ENCODE assay signal across 1 cellular context in genomic region chr1:14952626-14953314, GRCh38.
TF ChIP-seq lines count a peak whose summit lies in the region.

No MANE protein-coding gene starts in this region.

TF ChIP-seq in HepG2, 621 proteins besides CTCF, POLR2A, EP300 and RAD21 (continued from another document and continues in another):
- TF ChIP-seq RNF2 (conservative IDR thresholded peaks at IDR 0.05; ENCODE audit: low read depth) (no peak; the same call in 1 of the 2 replicates), ZNF335 (CRISPR knock-in tag; IDR thresholded peaks at IDR 0.05) (no peak), ZNF441 (CRISPR knock-in tag; IDR thresholded peaks at IDR 0.05; ENCODE audit: borderline replicate concordance) (peak; percentile 94), PHB2 (IDR thresholded peaks at IDR 0.05; ENCODE audit: partially characterized antibody) (no peak), GZF1 (CRISPR knock-in tag; IDR thresholded peaks at IDR 0.05) (no peak), ZNF720 (CRISPR knock-in tag; IDR thresholded peaks at IDR 0.05) (no peak), ZNF180 (CRISPR knock-in tag; IDR thresholded peaks at IDR 0.05; ENCODE audit: borderline replicate concordance, low read depth) (no peak), SCMH1 (CRISPR knock-in tag; IDR thresholded peaks at IDR 0.05; ENCODE audit: borderline replicate concordance) (no peak), RFX3 (CRISPR knock-in tag; IDR thresholded peaks at IDR 0.05) (peak; percentile 40; the same call in 1 of the 2 replicates), HNF1B (CRISPR knock-in tag; IDR thresholded peaks at IDR 0.05) (peak; percentile 93), ZNF746 (CRISPR knock-in tag; IDR thresholded peaks at IDR 0.05) (peak; percentile 78; the same call in 1 of the 2 replicates), CREB3 (CRISPR knock-in tag; IDR thresholded peaks at IDR 0.05) (peak; percentile 75; the same call in 1 of the 2 replicates), MED1 (CRISPR knock-in tag; IDR thresholded peaks at IDR 0.05) (peak; percentile 99), HOXA3 (CRISPR knock-in tag; IDR thresholded peaks at IDR 0.05) (peak; percentile 93), ZNF557 (CRISPR knock-in tag; IDR thresholded peaks at IDR 0.05) (no peak), ZNF784 (CRISPR knock-in tag; IDR thresholded peaks at IDR 0.05; ENCODE audit: borderline replicate concordance) (peak; percentile 80; the same call in 1 of the 2 replicates), FUBP1 (CRISPR knock-in tag; IDR thresholded peaks at IDR 0.05; ENCODE audit: borderline replicate concordance) (no peak), HMGXB3 (CRISPR knock-in tag; IDR thresholded peaks at IDR 0.05; ENCODE audit: borderline replicate concordance) (no peak), CREB1 (IDR thresholded peaks at IDR 0.05) (no peak), CREB1 (CRISPR knock-in tag; IDR thresholded peaks at IDR 0.05) (peak; percentile 80), CERS6 (CRISPR knock-in tag; IDR thresholded peaks at IDR 0.05) (no peak), ARHGAP35 (CRISPR knock-in tag; IDR thresholded peaks at IDR 0.05; ENCODE audit: borderline replicate concordance) (no peak), MIXL1 (CRISPR knock-in tag; IDR thresholded peaks at IDR 0.05) (peak; percentile 83), ARID4A (CRISPR knock-in tag; IDR thresholded peaks at IDR 0.05; ENCODE audit: borderline replicate concordance) (peak; percentile 56; the same call in 1 of the 2 replicates), ZNF878 (CRISPR knock-in tag; IDR thresholded peaks at IDR 0.05) (peak; percentile 60; the same call in 1 of the 2 replicates), ZNF788 (CRISPR knock-in tag; IDR thresholded peaks at IDR 0.05; ENCODE audit: borderline replicate concordance) (peak; percentile 78; the same call in 1 of the 2 replicates), ZNF775 (CRISPR knock-in tag; IDR thresholded peaks at IDR 0.05; ENCODE audit: borderline replicate concordance) (no peak), ZNF205 (CRISPR knock-in tag; IDR thresholded peaks at IDR 0.05) (peak; percentile 67; the same call in 1 of the 2 replicates), REST (IDR thresholded peaks at IDR 0.05; ENCODE audit: borderline replicate concordance in 1 of 2, low read depth in 1 of 2, low read length in 2 of 2) (peak in 1 of 2 experiments; percentile 4; a peak in 1 of 4 replicates), ZBTB26 (CRISPR knock-in tag; IDR thresholded peaks at IDR 0.05; ENCODE audit: borderline replicate concordance) (peak; percentile 93; the same call in 1 of the 2 replicates), MAX (IDR thresholded peaks at IDR 0.05) (peak; percentile 82), ATM (IDR thresholded peaks at IDR 0.05; ENCODE audit: borderline replicate concordance) (no peak), NFE2L2 (IDR thresholded peaks at IDR 0.05; ENCODE audit: low read length) (no peak), TCF7 (IDR thresholded peaks at IDR 0.05; ENCODE audit: low read depth) (peak; percentile 93), ZNF607 (CRISPR knock-in tag; IDR thresholded peaks at IDR 0.05; ENCODE audit: borderline replicate concordance) (peak; percentile 90), ZFYVE20 (CRISPR knock-in tag; IDR thresholded peaks at IDR 0.05; ENCODE audit: borderline replicate concordance, low read depth) (0 out of 2 replicates have a peak, but pooled peaks have one; percentile 56)
